Comparison of ENCODE assay signal across 17 cellular contexts in the genomic region with DNA sequence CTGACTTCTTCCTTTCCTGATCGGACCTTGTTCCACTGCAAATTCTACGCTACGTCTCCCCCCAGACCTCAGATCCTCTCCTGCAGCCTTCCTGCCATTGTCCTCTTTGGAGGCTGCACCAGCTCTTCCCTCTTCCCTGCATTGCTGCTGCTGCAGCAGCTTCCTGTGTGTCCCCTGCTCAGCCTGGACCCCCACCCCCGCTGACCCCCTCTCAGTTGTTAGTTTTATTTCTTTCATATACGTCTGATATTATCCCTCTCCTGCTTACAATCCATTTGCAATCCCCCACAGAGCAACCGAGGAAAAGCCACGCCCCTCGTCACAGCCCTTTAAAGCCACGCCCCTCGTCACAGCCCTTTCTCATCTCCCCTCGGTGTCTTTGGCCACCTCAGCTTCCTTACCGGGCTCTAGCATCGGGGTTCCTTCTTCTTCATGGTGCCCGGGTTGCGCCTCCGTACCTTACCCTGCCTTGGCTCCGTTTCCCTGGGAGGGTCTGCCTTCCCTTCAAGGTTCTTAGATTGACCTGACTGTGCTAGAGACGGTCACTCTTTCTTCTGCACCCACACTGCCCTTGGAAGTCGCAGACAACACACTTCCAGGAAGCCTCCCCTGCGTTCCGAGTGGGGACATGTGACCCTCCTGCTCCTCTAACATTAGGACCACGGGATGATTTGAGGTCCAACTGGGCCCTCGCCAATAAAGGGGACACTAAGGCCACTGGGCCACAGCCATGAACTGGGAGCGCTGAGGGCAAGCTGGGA. TPM values are rescaled to one million over a fixed set of nuclear protein-coding genes. Genes with fewer than 3 reads are reported as not detected.
"Had no signal": no experiment of that assay in that cellular context is flagged by ENCODE, and none has a peak within 500 bp of the region (broad histone marks: within the 10 kb centered on the region; RNA-seq: fewer than 3 reads in every experiment).

No MANE protein-coding gene starts in this region.

- ATAC-seq: activated naive CD8-positive, alpha-beta T cell treated with anti-CD3 and anti-CD28 coated beads, Interleukin-2, amount 50 U/mL, for 24 hours; gastroesophageal sphincter; naive thymus-derived CD4-positive, alpha-beta T cell; stimulated activated naive CD8-positive, alpha-beta T cell treated with anti-CD3 and anti-CD28 coated beads, Interleukin-15, amount 100 ng/mL, for 72 hours had no signal

- H3K9me3 Mint-ChIP-seq: activated CD4-positive, alpha-beta T cell treated with anti-CD3 and anti-CD28 coated beads, Interleukin-2, amount 10 ng/mL, durations not matched to agents 24 days and 14 days; activated naive CD8-positive, alpha-beta T cell treated with anti-CD3 and anti-CD28 coated beads, Interleukin-2, amount 50 U/mL, for 24 hours had no signal

- H3K27ac Mint-ChIP-seq: activated B cell treated with CpG ODN at 0.5 μM for 24 hours; activated CD4-positive, alpha-beta T cell treated with anti-CD3 and anti-CD28 coated beads, Interleukin-2, amount 10 ng/mL, durations not matched to agents 24 days and 14 days; activated naive CD8-positive, alpha-beta T cell treated with anti-CD3 and anti-CD28 coated beads, Interleukin-2, amount 50 U/mL, for 24 hours had no signal

- DNase-seq: activated CD4-positive, alpha-beta T cell treated with anti-CD3 and anti-CD28 coated beads, Interleukin-2, amount 10 ng/mL, durations not matched to agents 24 days and 14 days; activated naive CD8-positive, alpha-beta T cell treated with anti-CD3 and anti-CD28 coated beads, Interleukin-2, amount 50 U/mL, for 24 hours; naive thymus-derived CD4-positive, alpha-beta T cell; stimulated activated CD4-positive, alpha-beta T cell treated with anti-CD3 and anti-CD28 coated beads, Interleukin-15, amount 100 ng/mL, for 24 hours; stimulated activated CD4-positive, alpha-beta T cell treated with anti-CD3 and anti-CD28 coated beads, Interleukin-4, amount 100 ng/mL, for 24 hours; stimulated activated naive CD8-positive, alpha-beta T cell treated with anti-CD3 and anti-CD28 coated beads, Interleukin-15, amount 100 ng/mL, for 72 hours had no signal

- H3K4me1 Mint-ChIP-seq: activated B cell treated with CpG ODN at 0.5 μM for 24 hours; activated CD4-positive, alpha-beta T cell treated with anti-CD3 and anti-CD28 coated beads, Interleukin-2, amount 10 ng/mL, durations not matched to agents 24 days and 14 days had no signal

- H3K4me3 Mint-ChIP-seq: activated B cell treated with CpG ODN at 0.5 μM for 24 hours; activated CD4-positive, alpha-beta T cell treated with anti-CD3 and anti-CD28 coated beads, Interleukin-2, amount 10 ng/mL, durations not matched to agents 24 days and 14 days; activated naive CD8-positive, alpha-beta T cell treated with anti-CD3 and anti-CD28 coated beads, Interleukin-2, amount 50 U/mL, for 24 hours; stimulated activated naive CD8-positive, alpha-beta T cell treated with anti-CD3 and anti-CD28 coated beads, Interleukin-15, amount 100 ng/mL, for 72 hours had no signal

- H3K36me3 ChIP-seq: ascending aorta, gastroesophageal sphincter, thoracic aorta had no signal

- H3K4me3 ChIP-seq: ascending aorta, gastroesophageal sphincter, hepatocyte, SK-N-MC, thoracic aorta had no signal

RNA-seq across cellular contexts. Expression of a gene that starts 4.8 kb away (rescaled TPM):
- total RNA-seq: activated B cell treated with CpG ODN at 0.5 μM for 24 hours; activated CD4-positive, alpha-beta T cell treated with anti-CD3 and anti-CD28 coated beads, Interleukin-2, amount 10 ng/mL, durations not matched to agents 24 days and 14 days; ascending aorta; bronchial epithelial cell; gastroesophageal sphincter; hepatocyte; lung microvascular endothelial cell; naive thymus-derived CD4-positive, alpha-beta T cell; osteocyte; T-helper 1 cell treated with Interleukin-12 subunit alpha and Interleukin-12 subunit beta and Interleukin-4 antibody, amounts not matched to agents 30 ng/mL and 1 ng/mL, for 36 hours; thoracic aorta; ureter had no signal

RNA-seq across cellular contexts. Expression of a gene that starts 18.4 kb away (rescaled TPM):
- total RNA-seq: activated B cell treated with CpG ODN at 0.5 μM for 24 hours; activated CD4-positive, alpha-beta T cell treated with anti-CD3 and anti-CD28 coated beads, Interleukin-2, amount 10 ng/mL, durations not matched to agents 24 days and 14 days; ascending aorta; bronchial epithelial cell; gastroesophageal sphincter; hepatocyte; lung microvascular endothelial cell; naive thymus-derived CD4-positive, alpha-beta T cell; osteocyte; T-helper 1 cell treated with Interleukin-12 subunit alpha and Interleukin-12 subunit beta and Interleukin-4 antibody, amounts not matched to agents 30 ng/mL and 1 ng/mL, for 36 hours; thoracic aorta had no signal

RNA-seq across cellular contexts. Expression of a gene that starts 48.7 kb away (rescaled TPM):
- total RNA-seq: activated B cell treated with CpG ODN at 0.5 μM for 24 hours had no signal
